26 cellular contexts compared by ENCODE assay signal in the genomic region with DNA sequence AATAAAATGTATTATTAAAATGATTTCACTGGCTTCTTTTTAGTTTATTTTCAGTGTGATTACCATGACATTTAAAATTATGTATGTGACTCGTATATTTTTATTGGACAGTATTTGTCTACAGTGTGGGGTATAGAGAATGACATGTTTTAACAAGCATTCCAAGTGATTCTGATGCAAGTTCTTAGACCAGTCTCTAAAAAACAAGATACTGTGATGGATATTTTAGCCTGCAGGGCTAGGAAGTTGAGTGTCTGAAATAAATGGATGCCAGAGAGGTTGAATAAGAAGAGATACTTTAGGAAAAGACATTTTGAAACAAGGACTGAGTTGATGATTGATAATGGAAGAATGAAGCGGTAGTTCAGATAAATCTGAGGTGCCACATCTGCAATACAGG. TPM values are rescaled to one million over a fixed set of nuclear protein-coding genes. Genes with fewer than 3 reads are reported as not detected.
DNase-seq lines count a peak whose midpoint lies in the region; ATAC-seq, FAIRE-seq and TF ChIP-seq lines count a peak whose summit lies in the region.
"Had no signal": no experiment of that assay in that cellular context is flagged by ENCODE, and none has a peak within 500 bp of the region (broad histone marks: within the 10 kb centered on the region; RNA-seq: fewer than 3 reads in every experiment).

No MANE protein-coding gene starts in this region.

- H3K4me1 ChIP-seq in mesenchymal stem cell (ENCODE audit: control insufficient read depth, insufficient read depth, low read depth, low read length) (peaks cover 3% of the 10 kb centered on the region), left lung (peaks cover 10 to 26% of the 10 kb centered on the region in 2 donors)

- ATAC-seq in HG03045 (IDR thresholded peaks at IDR 0.05; ENCODE audit: unreplicated experiment) (no peak), left lung (no peak)
- ATAC-seq: activated CD4-positive, CD25-positive, alpha-beta regulatory T cell treated with anti-CD3 and anti-CD28 coated beads, Interleukin-2, amount 50 U/mL, for 24 hours; activated T-cell treated with anti-CD3 and anti-CD28 coated beads, Interleukin-2, amount 50 U/mL, for 4 hours; esophagus mucosa; HCT116; natural killer cell treated with Interleukin-12 subunit alpha and Interleukin-12 subunit beta and Interleukin-15 and Interleukin-18, amount 100 ng/mL, for 72 hours; pancreas had no signal

- no peak overlapping the region for H3K14ac ChIP-seq in mesenchymal stem cell (ENCODE audit: low read length in 2 of 2)

- no peak overlapping the region for H2BK12ac ChIP-seq in mesenchymal stem cell (ENCODE audit: low read length in 2 of 2)

- peak; percentile 25 for FAIRE-seq in TTC549 (lab: Jason Lieb, UNC)

- DNase-seq in EL (peak; percentile 43), epithelial cell of prostate (ENCODE audit: low read depth, low spot score) (no peak), mesenchymal stem cell (no peak), NCI-H526 (lab: John Stamatoyannopoulos, UW) (no peak), left lung (no peak)
- DNase-seq: activated naive CD4-positive, alpha-beta T cell treated with anti-CD3 and anti-CD28 coated beads, Interleukin-2, amount 50 U/mL, for 16 hours; activated T-cell treated with anti-CD3 and anti-CD28 coated beads, Interleukin-2, amount 50 U/mL, for 4 hours; AML-193; cerebellar nuclear complex; effector CD4-positive, alpha-beta T cell; head of caudate nucleus; left ventricle myocardium inferior; midbrain; NCI-H1417 treated with DMSO at 0.1 percent for 48 hours; NCI-H510A treated with DMSO at 0.1 percent for 48 hours; pancreas; stomach had no signal

- no peak overlapping the region for H4K91ac ChIP-seq in mesenchymal stem cell (ENCODE audit: low read length)

- H3K4me2 ChIP-seq in mesenchymal stem cell (ENCODE audit: low read length, poor library complexity, severe bottlenecking): no peak overlapping the region

- H2BK120ac ChIP-seq in mesenchymal stem cell (ENCODE audit: low read depth, low read length): no peak overlapping the region

- H2BK15ac ChIP-seq in mesenchymal stem cell (ENCODE audit: low read depth, poor library complexity, severe bottlenecking): no peak overlapping the region

- no peak overlapping the region for H2BK5ac ChIP-seq in mesenchymal stem cell (ENCODE audit: low read depth, low read length, poor library complexity, severe bottlenecking)

- H3K27ac ChIP-seq in epithelial cell of prostate (peak overlapping the region; percentile 50), mesenchymal stem cell (ENCODE audit: low read length, poor library complexity, severe bottlenecking) (no peak overlapping the region), left lung (no peak overlapping the region)
- H3K27ac ChIP-seq: left ventricle myocardium inferior, pancreas, right atrium auricular region, stomach had no signal

- H2AFZ ChIP-seq in mesenchymal stem cell (ENCODE audit: low read depth, low read length): no peak overlapping the region

- peak overlapping the region; percentile 58 for H3K9ac ChIP-seq in mesenchymal stem cell (ENCODE audit: low read length)

- peaks cover 9% of the 10 kb centered on the region for H3K79me1 ChIP-seq in mesenchymal stem cell (replicated peaks; ENCODE audit: low read length, poor library complexity, severe bottlenecking)

- no peak overlapping the region for H3K23ac ChIP-seq in mesenchymal stem cell (ENCODE audit: low read length in 2 of 2)

- no peak overlapping the region for H3K18ac ChIP-seq in mesenchymal stem cell (ENCODE audit: low read depth in 1 of 2, low read length in 2 of 2)

- intact Hi-C loops in left lung (cut with DNase I): no loop called here

- H3K4me3 ChIP-seq in mesenchymal stem cell (ENCODE audit: insufficient read depth in 1 of 2, low read depth in 1 of 2, low read length in 2 of 2): no peak overlapping the region
- no peak overlapping the region for H3K4me3 ChIP-seq in left lung
- H3K4me3 ChIP-seq: ascending aorta, left ventricle myocardium inferior, pancreas, right atrium auricular region, stomach, tibial nerve had no signal

- no peaks in the 10 kb centered on the region for H3K9me3 ChIP-seq in mesenchymal stem cell (ENCODE audit: control insufficient read depth, low read length)
- H3K9me3 ChIP-seq in left lung: no peaks in the 10 kb centered on the region
- H3K9me3 ChIP-seq: ascending aorta, left ventricle myocardium inferior, pancreas, right atrium auricular region, stomach, tibial nerve had no signal

- no peak overlapping the region for H3K4ac ChIP-seq in mesenchymal stem cell (ENCODE audit: low read depth in 1 of 2, low read length in 2 of 2)

- no peak for TF ChIP-seq CTCF in left lung (IDR thresholded peaks at IDR 0.05)

- WGBS in mesenchymal stem cell: 86% methylated on average over 2 of the region's 2 CpGs

- no peaks in the 10 kb centered on the region for H3K36me3 ChIP-seq in mesenchymal stem cell (ENCODE audit: control insufficient read depth in 1 of 2, insufficient read depth in 2 of 2, low read depth in 1 of 2, low read length in 2 of 2)
- H3K36me3 ChIP-seq in left lung: no peaks in the 10 kb centered on the region
- H3K36me3 ChIP-seq: ascending aorta, left ventricle myocardium inferior, pancreas, right atrium auricular region, stomach, tibial nerve had no signal

- no peak overlapping the region for H4K8ac ChIP-seq in mesenchymal stem cell (ENCODE audit: low read length)

- no peaks in the 10 kb centered on the region for H3K27me3 ChIP-seq in mesenchymal stem cell (ENCODE audit: control insufficient read depth in 1 of 2, insufficient read depth in 1 of 2, low read length in 2 of 2)
- no peaks in the 10 kb centered on the region for H3K27me3 ChIP-seq in left lung
- H3K27me3 ChIP-seq: ascending aorta, pancreas, right atrium auricular region, stomach, tibial nerve had no signal

- no peak overlapping the region for H2AK5ac ChIP-seq in mesenchymal stem cell (ENCODE audit: low read length, severe bottlenecking)

RNA-seq across cellular contexts. Expression of a gene that starts 3.5 kb away (rescaled TPM):
- 5.1 TPM for polyA plus RNA-seq in mesenchymal stem cell (2013, experiment 1 of 2)
- 6.1 TPM for polyA plus RNA-seq in mesenchymal stem cell (2013, experiment 2 of 2)
- total RNA-seq in left lung: 1 to 10 TPM; 6.0 to 9.0 TPM
